ENCODE assay signal across 21 cellular contexts in genomic region chr3:182405752-182406151, GRCh38.
"Had no signal": no experiment of that assay in that cellular context is flagged by ENCODE, and none has a peak within 500 bp of the region (broad histone marks: within the 10 kb centered on the region; RNA-seq: fewer than 3 reads in every experiment).

No MANE protein-coding gene starts in this region.

- DNase-seq: activated CD4-positive, alpha-beta T cell treated with anti-CD3 and anti-CD28 coated beads, Interleukin-2, amount 10 ng/mL, durations not matched to agents 7 days and 5 days; activated CD8-positive, alpha-beta memory T cell treated with anti-CD3 and anti-CD28 coated beads, Interleukin-2, amount 50 U/mL, for 48 hours; activated gamma-delta T cell treated with Interleukin-2 at 50 U/mL for 16 hours; activated naive CD8-positive, alpha-beta T cell treated with anti-CD3 and anti-CD28 coated beads for 36 hours; amygdala; body of pancreas; cerebellar nuclear complex; effector CD8-positive, alpha-beta T cell; head of caudate nucleus; left cardiac atrium; lower lobe of right lung; mucosa of descending colon; natural killer cell; occipital lobe; right cardiac atrium; spleen; stimulated activated naive CD8-positive, alpha-beta T cell treated with anti-CD3 and anti-CD28 coated beads, Interleukin-15, amount 100 ng/mL, for 72 hours; upper lobe of right lung had no signal

- H3K4me3 ChIP-seq: body of pancreas, lower lobe of right lung, mucosa of descending colon, prostate gland, spleen, thoracic aorta, upper lobe of right lung had no signal

- ATAC-seq: body of pancreas; left cardiac atrium; lower lobe of right lung; mucosa of descending colon; natural killer cell; right cardiac atrium; stimulated activated naive CD8-positive, alpha-beta T cell treated with anti-CD3 and anti-CD28 coated beads, Interleukin-15, amount 100 ng/mL, for 72 hours; upper lobe of right lung had no signal

- H3K27me3 ChIP-seq: body of pancreas, spleen, upper lobe of right lung had no signal

- H3K36me3 ChIP-seq: lower lobe of right lung, prostate gland, spleen, thoracic aorta, upper lobe of right lung had no signal

- FAIRE-seq: frontal cortex had no signal

- H3K27ac ChIP-seq: body of pancreas, lower lobe of right lung, prostate gland, spleen, thoracic aorta, upper lobe of right lung had no signal

- H3K9me3 ChIP-seq: body of pancreas, lower lobe of right lung, mucosa of descending colon, prostate gland, spleen, thoracic aorta, upper lobe of right lung had no signal

- H3K4me1 ChIP-seq: body of pancreas, lower lobe of right lung, prostate gland, spleen, upper lobe of right lung had no signal
